ENCODE assay signal across 3 cellular contexts in the genomic region with DNA sequence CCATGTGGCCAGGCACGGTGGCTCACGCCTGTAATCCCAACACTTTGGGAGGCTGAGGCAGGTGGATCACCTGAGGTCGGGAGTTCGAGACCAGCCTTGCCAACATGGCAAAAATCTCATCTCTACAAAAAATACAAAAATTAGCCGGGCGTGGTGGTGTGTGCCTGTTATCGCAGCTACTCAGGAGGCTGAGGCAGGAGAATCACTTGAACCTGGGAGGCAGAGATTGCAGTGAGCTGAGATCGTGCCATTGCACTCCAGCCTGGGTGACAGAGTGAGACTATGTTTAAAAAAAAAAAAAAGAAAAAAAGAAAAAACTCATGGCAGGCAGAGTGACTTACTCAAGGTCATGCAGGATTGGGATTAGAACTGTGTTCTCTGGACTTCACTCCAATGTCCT. TPM values are rescaled to one million over a fixed set of nuclear protein-coding genes. Genes with fewer than 3 reads are reported as not detected.
"Had no signal": no experiment of that assay in that cellular context is flagged by ENCODE, and none has a peak within 500 bp of the region (broad histone marks: within the 10 kb centered on the region; RNA-seq: fewer than 3 reads in every experiment).

No MANE protein-coding gene starts in this region.

RNA-seq across cellular contexts. Expression of a gene that starts 16.1 kb away (rescaled TPM):
- total RNA-seq: dermis blood vessel endothelial cell, fibroblast of villous mesenchyme, smooth muscle cell had no signal
- polyA plus RNA-seq: smooth muscle cell had no signal
